In the genomic region with DNA sequence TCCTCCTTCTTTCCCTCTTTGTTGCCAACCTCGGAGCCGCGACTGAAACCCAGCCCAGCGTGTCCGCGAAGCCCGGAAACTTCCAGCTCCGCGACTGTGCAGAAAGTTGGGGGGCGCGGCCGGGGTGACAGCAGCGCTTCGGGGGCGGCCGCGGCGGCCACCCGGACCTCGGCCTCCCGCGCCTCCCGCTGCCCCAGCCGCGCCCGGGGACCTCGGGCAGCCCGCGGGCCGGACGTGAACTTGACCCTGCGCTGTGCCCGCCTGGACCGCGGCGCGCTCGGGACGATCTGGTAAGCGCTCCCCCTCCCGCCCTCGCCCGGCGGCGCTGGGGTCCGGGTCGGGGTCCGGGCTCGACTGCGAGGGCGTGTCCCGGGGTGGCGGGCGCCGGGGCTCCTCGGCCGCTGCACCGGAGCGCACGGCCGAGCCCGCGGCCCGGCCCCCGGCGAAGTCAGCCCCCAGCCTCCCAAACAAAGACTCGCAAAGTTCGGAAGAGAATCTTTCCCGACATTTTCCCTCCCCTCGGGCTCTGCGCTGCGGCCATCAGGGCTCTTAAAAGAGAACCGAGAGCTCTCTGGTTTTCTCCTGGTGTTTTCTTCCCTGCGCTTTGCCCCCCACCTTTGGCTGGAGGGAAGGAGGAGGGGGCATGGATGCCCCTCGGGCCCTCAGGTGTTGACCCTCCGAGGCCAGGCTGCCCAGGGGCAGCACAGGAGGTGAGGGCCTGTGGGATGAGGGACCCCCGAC, we compare ENCODE assay signal across 8 cellular contexts.
DNase-seq lines count a peak whose midpoint lies in the region; ATAC-seq, FAIRE-seq and TF ChIP-seq lines count a peak whose summit lies in the region.

No MANE protein-coding gene starts in this region.

- no peaks in the 10 kb centered on the region for H3K36me3 Mint-ChIP-seq in progenitor cell of endocrine pancreas (ENCODE audit: insufficient read depth)

- no peaks in the 10 kb centered on the region for H3K9me3 ChIP-seq in heart left ventricle

- TF ChIP-seq POLR2A in heart left ventricle (IDR thresholded peaks at IDR 0.05): no peak

- H3K36me3 ChIP-seq in H7 (replicated peaks; ENCODE audit: control insufficient read depth, insufficient read depth, low read length): no peaks in the 10 kb centered on the region
- H3K36me3 ChIP-seq in heart left ventricle: peaks cover 0 to 7% (median 0%) of the 10 kb centered on the region in 9 donors

- intact Hi-C loops in heart left ventricle (cut with DNase I): loop anchor here in 1 of 10 donors (1.0 kb wide), 1 partner anchor 25 kb away; no protein-coding TSS in a partner anchor

- H3K4me3 Mint-ChIP-seq in progenitor cell of endocrine pancreas (ENCODE audit: low read depth): peak overlapping the region; percentile 60

- peaks cover 0 to 80% (median 55%) of the 10 kb centered on the region in 12 donors for H3K4me1 ChIP-seq in heart left ventricle

- ATAC-seq in heart left ventricle (peak in 3 of 4 donors; percentile 37 to 43 (median 41)), HG03280 (IDR thresholded peaks at IDR 0.05; ENCODE audit: unreplicated experiment) (no peak), GM18909 (IDR thresholded peaks at IDR 0.05; ENCODE audit: poor library complexity, unreplicated experiment) (no peak)

- peaks cover 72% of the 10 kb centered on the region for H3K27me3 Mint-ChIP-seq in progenitor cell of endocrine pancreas

- H3K4me3 ChIP-seq in H7 (ENCODE audit: insufficient read depth, low read depth, low read length): peak overlapping the region; percentile 37
- peak overlapping the region; percentile 32 to 75 (median 62) for H3K4me3 ChIP-seq in heart left ventricle

- no peak for FAIRE-seq in frontal cortex (lab: Jason Lieb, UNC)

- no peak overlapping the region for H3K27ac Mint-ChIP-seq in progenitor cell of endocrine pancreas

- DNase-seq in H7 (peak; percentile 91), heart left ventricle (peak in 3 of 5 donors; percentile 64 to 85 (median 76)), progenitor cell of endocrine pancreas (ENCODE audit: low spot score, unreplicated experiment) (peak; percentile 39), frontal cortex (ENCODE audit: low spot score in 2 of 2) (no peak), Ammon's horn (ENCODE audit: low spot score) (no peak)
- DNase-seq in activated naive CD4-positive, alpha-beta T cell treated with anti-CD3 and anti-CD28 coated beads, Interleukin-2, amount 50 U/mL, for 16 hours: peak; percentile 36

- peaks cover 25% of the 10 kb centered on the region for H3K27me3 ChIP-seq in H7 (ENCODE audit: control insufficient read depth, insufficient read depth, low read length)
- H3K27me3 ChIP-seq in heart left ventricle: no peaks in the 10 kb centered on the region

- H3K4me1 Mint-ChIP-seq in progenitor cell of endocrine pancreas (ENCODE audit: low read depth): no peaks in the 10 kb centered on the region

- H3K27ac ChIP-seq in heart left ventricle: peak overlapping the region; percentile 91 to 100 (median 95)

- WGBS in heart left ventricle, 4 donors: 2 to 6% (median 4%) methylated on average over 24 to 77 of the region's 77 CpGs

- no peaks in the 10 kb centered on the region for H3K9me3 Mint-ChIP-seq in progenitor cell of endocrine pancreas (ENCODE audit: low read depth)

- TF ChIP-seq CTCF in heart left ventricle (IDR thresholded peaks at IDR 0.05) (no peak), progenitor cell of endocrine pancreas (IDR thresholded peaks at IDR 0.05; ENCODE audit: unreplicated experiment) (no peak)

Comparison
In these comparisons a context has a peak if more than half of its experiments do, and no peak if none do; other contexts are left out.
1. DNase-seq: peak in H7 (single experiment), activated naive CD4-positive, alpha-beta T cell treated with anti-CD3 and anti-CD28 coated beads, Interleukin-2, amount 50 U/mL, for 16 hours (single experiment), heart left ventricle (3 of 5) and progenitor cell of endocrine pancreas (single experiment); none in frontal cortex (0 of 2) and Ammon's horn (single experiment).
2. ATAC-seq: peak in heart left ventricle (3 of 4); none in HG03280 (single experiment) and GM18909 (single experiment).